ENCODE assay signal across 32 cellular contexts in the genomic region with DNA sequence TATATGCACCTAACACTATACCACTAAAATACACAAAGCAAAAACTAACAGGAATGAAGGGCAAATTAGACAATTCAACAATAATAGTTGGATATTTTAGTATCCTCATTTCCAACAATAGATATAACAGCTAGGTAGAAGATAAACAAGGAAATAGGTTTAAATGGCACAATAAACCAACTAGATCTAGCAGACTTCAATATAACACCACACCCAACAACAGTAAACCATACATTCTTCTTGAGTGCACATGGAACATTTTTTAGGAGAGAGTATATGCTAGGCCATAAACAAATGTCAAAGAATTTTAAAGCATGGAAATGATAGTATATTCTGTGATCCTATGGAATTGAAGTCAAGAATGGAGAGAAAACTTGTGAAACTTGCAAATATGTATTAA.
DNase-seq lines count a peak whose midpoint lies in the region; ATAC-seq, FAIRE-seq and TF ChIP-seq lines count a peak whose summit lies in the region.
"Had no signal": no experiment of that assay in that cellular context is flagged by ENCODE, and none has a peak within 500 bp of the region (broad histone marks: within the 10 kb centered on the region; RNA-seq: fewer than 3 reads in every experiment).

No MANE protein-coding gene starts in this region.

- no peak overlapping the region for H3K4ac ChIP-seq in trophoblast cell (ENCODE audit: low read depth, low read length)

- no peaks in the 10 kb centered on the region for H3K27me3 ChIP-seq in pancreas
- no peaks in the 10 kb centered on the region for H3K27me3 ChIP-seq in trophoblast cell (ENCODE audit: insufficient read depth, low read length)
- no peaks in the 10 kb centered on the region for H3K27me3 ChIP-seq in upper lobe of left lung
- H3K27me3 ChIP-seq: BE2C; BLaER1; BLaER1 treated with 17β-estradiol and CSF1 and Interleukin-3, amounts not matched to agents 10 nM and 100 nM had no signal

- H3K4me1 ChIP-seq in mucosa of descending colon (ENCODE audit: low read depth), result no peaks in the 10 kb centered on the region
- no peaks in the 10 kb centered on the region for H3K4me1 ChIP-seq in pancreas
- peaks cover 3 to 4% of the 10 kb centered on the region in 2 experiments for H3K4me1 ChIP-seq in trophoblast cell (ENCODE audit: control insufficient read depth in 1 of 2, insufficient read depth in 2 of 2, low read length in 2 of 2)
- peaks cover 3 to 5% (median 4%) of the 10 kb centered on the region in 4 donors for H3K4me1 ChIP-seq in upper lobe of left lung
- H3K4me1 ChIP-seq: A549, BE2C, Caco-2 had no signal

- intact Hi-C loops in left colon (cut with DNase I, micrococcal nuclease) (no loop called here), mucosa of descending colon (cut with DNase I, micrococcal nuclease) (no loop called here), pancreas (cut with DNase I) (no loop called here)

- no peak overlapping the region for H2BK12ac ChIP-seq in trophoblast cell (ENCODE audit: low read length)

- TF ChIP-seq CTCF in mucosa of descending colon (IDR thresholded peaks at IDR 0.05), result no peak
- no peak for TF ChIP-seq CTCF in pancreas (IDR thresholded peaks at IDR 0.05)
- no peak for TF ChIP-seq CTCF in upper lobe of left lung (IDR thresholded peaks at IDR 0.05)

- ATAC-seq in left colon (peak; percentile 88), mucosa of descending colon (peak; percentile 65), pancreas (no peak), upper lobe of left lung (ENCODE audit: low FRiP score in 2 of 2) (no peak)
- ATAC-seq: A549; CD8-positive, alpha-beta T cell had no signal

- H4K91ac ChIP-seq in trophoblast cell (ENCODE audit: low read depth, low read length), result no peak overlapping the region

- no peak overlapping the region for H3K14ac ChIP-seq in trophoblast cell (ENCODE audit: low read length)

- H3K18ac ChIP-seq in trophoblast cell (ENCODE audit: low read length), result no peak overlapping the region

- H3K4me3 ChIP-seq in mucosa of descending colon (no peak overlapping the region), pancreas (no peak overlapping the region), trophoblast cell (ENCODE audit: low read depth, low read length) (no peak overlapping the region), upper lobe of left lung (no peak overlapping the region)
- H3K4me3 ChIP-seq: A549; BLaER1; BLaER1 treated with 17β-estradiol and CSF1 and Interleukin-3, amounts not matched to agents 10 nM and 100 nM had no signal

- H3K36me3 ChIP-seq in mucosa of descending colon (ENCODE audit: low read depth) (no peaks in the 10 kb centered on the region), pancreas (no peaks in the 10 kb centered on the region), trophoblast cell (ENCODE audit: control insufficient read depth in 1 of 2, insufficient read depth in 2 of 2, low read length in 2 of 2) (no peaks in the 10 kb centered on the region), upper lobe of left lung (no peaks in the 10 kb centered on the region)
- H3K36me3 ChIP-seq: BE2C, BLaER1 had no signal

- H3K79me1 ChIP-seq in trophoblast cell (ENCODE audit: low read length), result no peaks in the 10 kb centered on the region

- no peaks in the 10 kb centered on the region for H3K79me2 ChIP-seq in trophoblast cell (ENCODE audit: control insufficient read depth, insufficient read depth, low read length, poor library complexity)

- TF ChIP-seq POLR2A in upper lobe of left lung (IDR thresholded peaks at IDR 0.05), result no peak

- no peak overlapping the region for H3K23ac ChIP-seq in trophoblast cell (ENCODE audit: low read length)

- H3K27ac ChIP-seq in pancreas, result no peak overlapping the region
- no peak overlapping the region for H3K27ac ChIP-seq in trophoblast cell (ENCODE audit: low read depth, low read length)
- H3K27ac ChIP-seq in upper lobe of left lung, result no peak overlapping the region
- H3K27ac ChIP-seq: 22Rv1; A549; BLaER1; BLaER1 treated with 17β-estradiol and CSF1 and Interleukin-3, amounts not matched to agents 10 nM and 100 nM; C4-2B had no signal

- H2AFZ ChIP-seq in trophoblast cell (ENCODE audit: insufficient read depth, low read length, poor library complexity), result no peak overlapping the region

- H3K4me2 ChIP-seq in trophoblast cell (ENCODE audit: low read length), result no peak overlapping the region
- H3K4me2 ChIP-seq: A549; BLaER1; BLaER1 treated with 17β-estradiol and CSF1 and Interleukin-3, amounts not matched to agents 10 nM and 100 nM had no signal

- no peak overlapping the region for H2BK5ac ChIP-seq in trophoblast cell (ENCODE audit: low read depth, low read length, poor library complexity)

- no peak overlapping the region for H3K9ac ChIP-seq in trophoblast cell (ENCODE audit: low read length)
- H3K9ac ChIP-seq: BLaER1; BLaER1 treated with 17β-estradiol and CSF1 and Interleukin-3, amounts not matched to agents 10 nM and 100 nM had no signal

- H4K8ac ChIP-seq in trophoblast cell (ENCODE audit: low read depth, low read length), result no peak overlapping the region

- DNase-seq in left colon (no peak), mucosa of descending colon (no peak), pancreas (no peak), trophoblast cell (no peak), upper lobe of left lung (no peak)
- no peak for DNase-seq in activated CD4-positive, alpha-beta T cell treated with anti-CD3 and anti-CD28 coated beads, Interleukin-2, amount 50 U/mL, for 1 hour
- DNase-seq: 8988T; ACHN; AML-193; BE2C; C1 segment of cervical spinal cord; Caco-2; Calu3; CD4-positive, alpha-beta memory T cell; CD4-positive, alpha-beta T cell; CD4-positive, CD25-positive, alpha-beta regulatory T cell; CD8-positive, alpha-beta memory T cell; CD8-positive, alpha-beta T cell; COR-L47; DMS 273 treated with DMSO at 0.1 percent for 48 hours; DMS153; DMS53; DMS79; DMS79 treated with DMSO at 0.1 percent for 48 hours; DND-41; EL had no signal

- H2BK120ac ChIP-seq in trophoblast cell (ENCODE audit: insufficient read depth, low read length, poor library complexity), result no peak overlapping the region

- H4K12ac ChIP-seq in trophoblast cell (ENCODE audit: low read depth, low read length), result no peak overlapping the region

- no peak for TF ChIP-seq EP300 in upper lobe of left lung (IDR thresholded peaks at IDR 0.05)

- no peak overlapping the region for H2AK5ac ChIP-seq in trophoblast cell (ENCODE audit: low read length)

- H3K9me3 ChIP-seq in mucosa of descending colon (peaks cover 26% of the 10 kb centered on the region), pancreas (peaks cover 0 to 4% (median 2%) of the 10 kb centered on the region in 4 donors), trophoblast cell (ENCODE audit: insufficient read depth, low read depth, low read length) (peaks cover 11% of the 10 kb centered on the region), upper lobe of left lung (peaks cover 9 to 31% (median 16%) of the 10 kb centered on the region in 4 donors)

- peak; percentile 34 for FAIRE-seq in pancreas (lab: Jason Lieb, UNC)
- FAIRE-seq: A549, D721Med had no signal

Comparison
In these comparisons a context has a peak if more than half of its experiments do, and no peak if none do; other contexts are left out.
1. ATAC-seq: peak in left colon (single experiment) and mucosa of descending colon (single experiment); none in pancreas (0 of 4) and upper lobe of left lung (0 of 2).